Comparison of ENCODE assay signal across 36 cellular contexts in the genomic region with DNA sequence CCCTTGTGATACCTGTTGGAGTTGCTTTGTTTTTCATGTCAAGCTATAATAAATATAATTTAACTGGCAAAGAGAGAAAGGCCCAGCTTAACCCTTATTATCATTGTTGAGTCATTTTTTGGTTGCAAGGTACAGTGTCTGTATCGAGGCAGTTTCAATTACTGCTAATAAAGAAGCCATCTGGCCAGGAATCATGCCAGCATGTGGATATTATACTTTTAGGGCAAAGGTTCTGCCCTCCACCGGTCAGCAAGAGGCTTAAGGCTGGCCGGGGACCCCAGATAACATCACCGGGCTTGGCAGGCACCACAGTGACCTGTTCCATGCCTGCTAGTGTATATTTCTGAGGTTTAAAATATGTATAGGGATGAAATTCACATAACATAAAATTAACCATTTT. TPM values are rescaled to one million over a fixed set of nuclear protein-coding genes. Genes with fewer than 3 reads are reported as not detected.
"Had no signal": no experiment of that assay in that cellular context is flagged by ENCODE, and none has a peak within 500 bp of the region (broad histone marks: within the 10 kb centered on the region; RNA-seq: fewer than 3 reads in every experiment).

No MANE protein-coding gene starts in this region.

- H3K9me3 ChIP-seq: esophagus muscularis mucosa, lower lobe of right lung, ovary, psoas muscle, suprapubic skin, transverse colon, upper lobe of right lung, uterus had no signal

- ATAC-seq: heart right ventricle; left cardiac atrium; lower lobe of right lung; naive thymus-derived CD8-positive, alpha-beta T cell; psoas muscle; right cardiac atrium; stimulated activated naive CD8-positive, alpha-beta T cell treated with anti-CD3 and anti-CD28 coated beads, Interleukin-15, amount 100 ng/mL, for 72 hours; upper lobe of right lung had no signal

- H3K36me3 ChIP-seq: esophagus muscularis mucosa, heart right ventricle, left ventricle myocardium inferior, lower lobe of right lung, ovary, suprapubic skin, transverse colon, upper lobe of right lung, uterus had no signal

- H3K27me3 ChIP-seq: dorsolateral prefrontal cortex, esophagus muscularis mucosa, heart right ventricle, ovary, suprapubic skin, transverse colon, upper lobe of right lung, uterus had no signal

- H3K27ac ChIP-seq: dorsolateral prefrontal cortex, esophagus muscularis mucosa, heart right ventricle, left ventricle myocardium inferior, lower lobe of right lung, ovary, psoas muscle, skin epidermis, suprapubic skin, transverse colon, upper lobe of right lung, uterus had no signal

- H3K4me1 ChIP-seq: esophagus muscularis mucosa, heart right ventricle, left ventricle myocardium inferior, lower lobe of right lung, suprapubic skin, transverse colon, upper lobe of right lung, uterus had no signal

- H3K4me3 ChIP-seq: dorsolateral prefrontal cortex, esophagus muscularis mucosa, heart right ventricle, left ventricle myocardium inferior, lower lobe of right lung, ovary, psoas muscle, skin epidermis, suprapubic skin, transverse colon, upper lobe of right lung, uterus had no signal

- DNase-seq: cortex of kidney; dorsolateral prefrontal cortex; effector CD8-positive, alpha-beta T cell; endodermal cell; foreskin melanocyte; glutamatergic neuron; heart right ventricle; hippocampal formation; left cardiac atrium; left ventricle myocardium inferior; lower lobe of right lung; naive thymus-derived CD8-positive, alpha-beta T cell; occipital lobe; ovary; posterior cingulate gyrus; psoas muscle; right cardiac atrium; stimulated activated CD4-positive, alpha-beta T cell treated with anti-CD3 and anti-CD28 coated beads, Interleukin-15, amount 100 ng/mL, for 24 hours; stimulated activated CD4-positive, alpha-beta T cell treated with anti-CD3 and anti-CD28 coated beads, Interleukin-4, amount 100 ng/mL, for 1 hour; stimulated activated CD8-positive, alpha-beta memory T cell treated with anti-CD3 and anti-CD28 coated beads, Interleukin-4, amount 100 ng/mL, for 48 hours; stimulated activated naive CD4-positive, alpha-beta T cell; stimulated activated naive CD8-positive, alpha-beta T cell treated with anti-CD3 and anti-CD28 coated beads, Interleukin-15, amount 100 ng/mL, for 72 hours; transverse colon; upper lobe of right lung; uterus had no signal

- FAIRE-seq: islet of Langerhans had no signal

RNA-seq across cellular contexts. Expression of gene CYP3A4, which starts 9.0 kb away (rescaled TPM):
- total RNA-seq: epithelial cell of proximal tubule; esophagus muscularis mucosa; heart right ventricle; kidney epithelial cell; left ventricle myocardium inferior; lower lobe of right lung; naive thymus-derived CD8-positive, alpha-beta T cell; occipital lobe; renal cortical epithelial cell; right cardiac atrium; upper lobe of right lung had no signal
- polyA plus RNA-seq: fibroblast of lung, heart right ventricle, neural cell had no signal

RNA-seq across cellular contexts. Expression of gene CYP3A43, which starts 34.8 kb away (rescaled TPM):
- total RNA-seq: epithelial cell of proximal tubule, esophagus muscularis mucosa, fibroblast of lung, kidney epithelial cell, left ventricle myocardium inferior, lower lobe of right lung, myocyte, renal cortical epithelial cell, right cardiac atrium, suprapubic skin, transverse colon, upper lobe of right lung had no signal
- polyA plus RNA-seq: fibroblast of lung; heart right ventricle; naive thymus-derived CD8-positive, alpha-beta T cell; ovary had no signal

RNA-seq across cellular contexts. Expression of gene CYP3A7, which starts 58.0 kb away (rescaled TPM):
- total RNA-seq: endodermal cell; heart right ventricle; kidney epithelial cell; left cardiac atrium; left ventricle myocardium inferior; mesenteric fat pad; naive thymus-derived CD8-positive, alpha-beta T cell; occipital lobe; psoas muscle; renal cortical epithelial cell; right cardiac atrium had no signal
- polyA plus RNA-seq: heart right ventricle; naive thymus-derived CD8-positive, alpha-beta T cell; neural cell; psoas muscle; right cardiac atrium had no signal
